Comparison of ENCODE assay signal across 25 cellular contexts in the genomic region with DNA sequence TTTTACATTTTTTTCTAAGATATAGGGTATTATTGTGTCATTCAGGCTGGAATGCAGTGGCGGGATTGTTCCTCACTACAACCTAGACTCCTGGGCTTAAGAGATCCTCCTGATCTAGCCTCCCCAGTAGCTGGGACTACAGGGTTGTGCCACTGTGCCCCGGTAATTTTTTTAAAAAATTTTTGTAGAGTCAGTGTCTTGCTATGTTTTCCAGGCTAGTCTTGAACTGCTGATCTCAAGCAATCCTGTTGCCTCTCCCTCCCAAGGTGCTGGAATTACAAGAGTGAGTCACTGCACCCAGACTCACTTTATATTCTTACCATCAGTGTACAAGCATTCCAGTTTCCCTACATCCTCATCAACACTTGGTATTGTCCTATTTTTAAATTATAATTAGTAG.
"Had no signal": no experiment of that assay in that cellular context is flagged by ENCODE, and none has a peak within 500 bp of the region (broad histone marks: within the 10 kb centered on the region; RNA-seq: fewer than 3 reads in every experiment).

No MANE protein-coding gene starts in this region.

- H3K4me1 ChIP-seq: colonic mucosa, esophagus muscularis mucosa, esophagus squamous epithelium, gastrocnemius medialis, gastroesophageal sphincter, heart left ventricle, heart right ventricle had no signal

- H3K4me3 Mint-ChIP-seq: dendritic cell treated with granulocyte-macrophage colony-stimulating factor and Interleukin-4, amounts not matched to agents 40 ng/mL and 50 ng/mL, for 4 days; effector memory CD8-positive, alpha-beta T cell; endodermal cell had no signal

- H3K9me3 Mint-ChIP-seq: dendritic cell treated with granulocyte-macrophage colony-stimulating factor and Interleukin-4, amounts not matched to agents 40 ng/mL and 50 ng/mL, for 4 days; endodermal cell had no signal

- H3K27me3 ChIP-seq: colonic mucosa, dorsolateral prefrontal cortex, esophagus muscularis mucosa, esophagus squamous epithelium, foreskin keratinocyte, gastrocnemius medialis, gastroesophageal sphincter, heart left ventricle, heart right ventricle had no signal

- H3K36me3 ChIP-seq: colonic mucosa, esophagus muscularis mucosa, esophagus squamous epithelium, gastrocnemius medialis, gastroesophageal sphincter, heart left ventricle, heart right ventricle had no signal

- H3K4me3 ChIP-seq: colonic mucosa, coronary artery, dorsolateral prefrontal cortex, esophagus muscularis mucosa, esophagus squamous epithelium, gastrocnemius medialis, gastroesophageal sphincter, heart left ventricle, heart right ventricle had no signal

- ATAC-seq: effector memory CD8-positive, alpha-beta T cell; esophagus mucosa; foreskin keratinocyte; gastrocnemius medialis; gastroesophageal sphincter; heart left ventricle; heart right ventricle had no signal

- H3K27ac Mint-ChIP-seq: dendritic cell treated with granulocyte-macrophage colony-stimulating factor and Interleukin-4, amounts not matched to agents 40 ng/mL and 50 ng/mL, for 4 days; effector memory CD8-positive, alpha-beta T cell; endodermal cell had no signal

- H3K27me3 Mint-ChIP-seq: dendritic cell treated with granulocyte-macrophage colony-stimulating factor and Interleukin-4, amounts not matched to agents 40 ng/mL and 50 ng/mL, for 4 days had no signal

- H3K27ac ChIP-seq: colonic mucosa, coronary artery, dorsolateral prefrontal cortex, epithelial cell of prostate, esophagus muscularis mucosa, esophagus squamous epithelium, foreskin keratinocyte, gastrocnemius medialis, gastroesophageal sphincter, heart left ventricle, heart right ventricle had no signal

- H3K9me3 ChIP-seq: colonic mucosa, esophagus muscularis mucosa, esophagus squamous epithelium, gastrocnemius medialis, gastroesophageal sphincter, heart left ventricle had no signal

- DNase-seq: colonic mucosa; cortex of kidney; dermis blood vessel endothelial cell; dorsolateral prefrontal cortex; effector CD4-positive, alpha-beta T cell; effector CD8-positive, alpha-beta T cell; effector memory CD4-positive, alpha-beta T cell; effector memory CD8-positive, alpha-beta T cell; endodermal cell; erythroblast; esophagus squamous epithelium; foreskin fibroblast; foreskin keratinocyte; foreskin melanocyte; gastrocnemius medialis; glutamatergic neuron; head of caudate nucleus; heart left ventricle; heart right ventricle had no signal
